ENCODE assay signal across 9 cellular contexts in genomic region chr3:50264389-50264963, GRCh38. TPM values are rescaled to one million over a fixed set of nuclear protein-coding genes. Genes with fewer than 3 reads are reported as not detected.
A peak's percentile ranks its signal among the peaks of the same experiment; 100 is the strongest.
DNase-seq lines count a peak whose midpoint lies in the region.
"Had no signal": no experiment of that assay in that cellular context is flagged by ENCODE, and none has a peak within 500 bp of the region (broad histone marks: within the 10 kb centered on the region; RNA-seq: fewer than 3 reads in every experiment).

No MANE protein-coding gene starts in this region.

- peaks cover 0 to 1% (median 0%) of the 10 kb centered on the region in 3 donors for H3K36me3 Mint-ChIP-seq in CD8-positive, alpha-beta memory T cell

- H3K4me3 Mint-ChIP-seq in CD8-positive, alpha-beta memory T cell, result no peak overlapping the region

- POLR2A ChIA-PET in CD8-positive, alpha-beta memory T cell (lab: Charles Lee), result interaction anchor here (0.5 kb wide), 1 partner anchor 150 kb away, joined by 3 read pairs; no protein-coding TSS in a partner anchor

- H3K4me3 ChIP-seq in CD8-positive, alpha-beta memory T cell (ENCODE audit: low read length), result no peak overlapping the region

- no peaks in the 10 kb centered on the region for H3K27me3 ChIP-seq in CD8-positive, alpha-beta memory T cell (ENCODE audit: insufficient read depth, low read length, poor library complexity, severe bottlenecking)

- H3K9me3 ChIP-seq in CD8-positive, alpha-beta memory T cell (ENCODE audit: low read length), result no peaks in the 10 kb centered on the region

- CTCF ChIA-PET in CD8-positive, alpha-beta memory T cell (lab: Charles Lee), result interaction anchor here (0.6 to 2.3 kb wide), 8 partner anchors 8 to 70 kb away, joined by 3 to 9 read pairs (median 5); no protein-coding TSS in a partner anchor

- H3K27me3 Mint-ChIP-seq in CD8-positive, alpha-beta memory T cell, result peaks cover 0 to 7% of the 10 kb centered on the region in 2 donors

- H3K4me1 Mint-ChIP-seq in CD8-positive, alpha-beta memory T cell, result peaks cover 0 to 8% (median 5%) of the 10 kb centered on the region in 3 donors

- H3K27ac Mint-ChIP-seq in CD8-positive, alpha-beta memory T cell, result no peak overlapping the region

- H3K9me3 Mint-ChIP-seq in CD8-positive, alpha-beta memory T cell, result no peaks in the 10 kb centered on the region

- no peaks in the 10 kb centered on the region for H3K36me3 ChIP-seq in CD8-positive, alpha-beta memory T cell (ENCODE audit: insufficient read depth, low read length)

- H3K4me1 ChIP-seq in CD8-positive, alpha-beta memory T cell (ENCODE audit: insufficient read depth, low read length), result peaks cover 4% of the 10 kb centered on the region

- no peak overlapping the region for H3K27ac ChIP-seq in CD8-positive, alpha-beta memory T cell (ENCODE audit: low read depth, low read length)

- peak; percentile 73 for DNase-seq in DMS 273 (lab: John Stamatoyannopoulos, UW; ENCODE audit: unreplicated experiment)
- no peak for DNase-seq in DMS 273 treated with DMSO at 0.1 percent for 48 hours (lab: John Stamatoyannopoulos, UW)
- DNase-seq in cerebellum (ENCODE audit: low spot score), result peak; percentile 23
- peak; percentile 93 for DNase-seq in kidney glomerular epithelial cell (lab: John Stamatoyannopoulos, UW)
- peak; percentile 74 for DNase-seq in stromal cell of bone marrow (ENCODE audit: low read depth)
- no peak for DNase-seq in NCI-H1436 (lab: John Stamatoyannopoulos, UW)
- DNase-seq in CD8-positive, alpha-beta memory T cell, result no peak
- no peak for DNase-seq in activated CD4-positive, alpha-beta T cell treated with anti-CD3 and anti-CD28 coated beads, Interleukin-2, amount 50 U/mL, for 1 hour

RNA-seq across cellular contexts. Expression of gene SEMA3B, which starts 4.5 kb away (rescaled TPM):
- total RNA-seq in cerebellum, result 3.4 TPM
- total RNA-seq in CD8-positive, alpha-beta memory T cell, result under 1 TPM in 1 of 2 experiments, not detected in 1; 0.22 TPM
- not detected for polyA plus RNA-seq in CD8-positive, alpha-beta memory T cell

RNA-seq across cellular contexts. Expression of gene LSMEM2, which starts 14.4 kb away (rescaled TPM):
- total RNA-seq in cerebellum, result 0.36 TPM
- total RNA-seq in CD8-positive, alpha-beta memory T cell, result not detected
- not detected for polyA plus RNA-seq in CD8-positive, alpha-beta memory T cell
- total RNA-seq: T-helper 1 cell treated with Interleukin-12 subunit alpha and Interleukin-12 subunit beta and Interleukin-4 antibody, amounts not matched to agents 30 ng/mL and 1 ng/mL, for 36 hours had no signal

RNA-seq across cellular contexts. Expression of gene IFRD2, which starts 27.8 kb away (rescaled TPM):
- 19.3 TPM for total RNA-seq in cerebellum
- 100 to 1,000 TPM; 191 to 192 TPM for total RNA-seq in CD8-positive, alpha-beta memory T cell
- 66.8 TPM for polyA plus RNA-seq in CD8-positive, alpha-beta memory T cell

RNA-seq across cellular contexts. Expression of gene GNAI2, which starts 28.5 kb away (rescaled TPM):
- 63.8 TPM for total RNA-seq in cerebellum
- total RNA-seq in CD8-positive, alpha-beta memory T cell, result 100 to 1,000 TPM; 259 to 265 TPM
- polyA plus RNA-seq in CD8-positive, alpha-beta memory T cell, result 665 TPM

RNA-seq across cellular contexts. Expression of gene HYAL3, which starts 34.7 kb away (rescaled TPM):
- 4.2 TPM for total RNA-seq in cerebellum
- total RNA-seq in CD8-positive, alpha-beta memory T cell, result 1 to 10 TPM; 7.7 to 8.4 TPM
- 3.6 TPM for polyA plus RNA-seq in CD8-positive, alpha-beta memory T cell

Comparison
In these comparisons a context has a peak if more than half of its experiments do, and no peak if none do; other contexts are left out.
1. DNase-seq: peak in DMS 273 (single experiment), cerebellum (single experiment), kidney glomerular epithelial cell (single experiment) and stromal cell of bone marrow (single experiment); none in DMS 273 treated with DMSO at 0.1 percent for 48 hours (single experiment), NCI-H1436 (single experiment), CD8-positive, alpha-beta memory T cell (0 of 5) and activated CD4-positive, alpha-beta T cell treated with anti-CD3 and anti-CD28 coated beads, Interleukin-2, amount 50 U/mL, for 1 hour (single experiment).